In genomic region chr11:102560555-102561011, GRCh38 we compare ENCODE assay signal across 8 cellular contexts. TPM values are rescaled to one million over a fixed set of nuclear protein-coding genes. Genes with fewer than 3 reads are reported as not detected.
A peak's percentile ranks its signal among the peaks of the same experiment; 100 is the strongest.
DNase-seq lines count a peak whose midpoint lies in the region; ATAC-seq, FAIRE-seq and TF ChIP-seq lines count a peak whose summit lies in the region.

No MANE protein-coding gene starts in this region.

- no peaks in the 10 kb centered on the region for H3K27me3 Mint-ChIP-seq in effector memory CD8-positive, alpha-beta T cell

- no peak for TF ChIP-seq EP300 in HepG2 (IDR thresholded peaks at IDR 0.05; ENCODE audit: low read depth in 2 of 2, low read length in 2 of 2)
- no peak for TF ChIP-seq EP300 in HepG2 (CRISPR knock-in tag; IDR thresholded peaks at IDR 0.05; ENCODE audit: borderline replicate concordance)

- in situ Hi-C loops in gastrocnemius medialis (cut with MboI; ENCODE audit: low sequenced_read_pairs in 4 of 4) (no loop called here), HepG2 (cut with HindIII; ENCODE audit: extremely low pct_ligation_motif_present, low pct_unique_long_range_greater_than_20kb) (no loop called here)

- peak overlapping the region; percentile 38 to 92 for H3K27ac Mint-ChIP-seq in effector memory CD8-positive, alpha-beta T cell

- TF ChIP-seq CTCF in heart right ventricle (IDR thresholded peaks at IDR 0.05): no peak
- TF ChIP-seq CTCF in OCI-LY7 (conservative IDR thresholded peaks at IDR 0.05; ENCODE audit: low read length): no peak
- TF ChIP-seq CTCF in gastrocnemius medialis (IDR thresholded peaks at IDR 0.05 in 4 of 5, conservative IDR thresholded peaks at IDR 0.05 in 1 of 5): no peak
- no peak for TF ChIP-seq CTCF in HepG2 (CRISPR knock-in tag; IDR thresholded peaks at IDR 0.05)

- H3K4me2 ChIP-seq in OCI-LY7 (ENCODE audit: low read length) (peak overlapping the region; percentile 82), HepG2 (ENCODE audit: low read depth, low read length) (no peak overlapping the region)

- FAIRE-seq in HepG2 (lab: Jason Lieb, UNC): no peak

- peaks cover 27 to 43% of the 10 kb centered on the region in 2 donors for H3K4me1 Mint-ChIP-seq in effector memory CD8-positive, alpha-beta T cell (ENCODE audit: low read depth in 2 of 2)

- H3K27me3 ChIP-seq in heart right ventricle (no peaks in the 10 kb centered on the region), gastrocnemius medialis (no peaks in the 10 kb centered on the region), HepG2 (ENCODE audit: control insufficient read depth in 1 of 2, insufficient read depth in 2 of 2, low read length in 2 of 2) (no peaks in the 10 kb centered on the region)

- H3K36me3 ChIP-seq in heart right ventricle (no peaks in the 10 kb centered on the region), OCI-LY7 (ENCODE audit: insufficient read depth, low read length) (peaks cover 12% of the 10 kb centered on the region), gastrocnemius medialis (no peaks in the 10 kb centered on the region), HepG2 (replicated peaks in 1 of 2; ENCODE audit: control insufficient read depth in 1 of 2, insufficient read depth in 2 of 2, low read length in 2 of 2) (no peaks in the 10 kb centered on the region)

- POLR2A ChIA-PET in OCI-LY7 (lab: Charles Lee) (interaction anchor here (0.6 to 2.9 kb wide), 16 partner anchors 9 to 1603 kb away, joined by 3 to 20 read pairs (median 3); partner anchors contain the start of genes CEP126 and PDGFD), HepG2 (lab: Yijun Ruan, JAX) (no interaction called here)

- no peaks in the 10 kb centered on the region for H3K9me3 ChIP-seq in heart right ventricle
- peaks cover 19% of the 10 kb centered on the region; the same call in 1 of the 2 replicates for H3K9me3 ChIP-seq in OCI-LY7 (ENCODE audit: low read length)
- no peaks in the 10 kb centered on the region for H3K9me3 ChIP-seq in gastrocnemius medialis
- no peaks in the 10 kb centered on the region for H3K9me3 ChIP-seq in HepG2 (ENCODE audit: low read length)

- CTCF ChIA-PET in OCI-LY7 (lab: Charles Lee; ENCODE audit: unreplicated experiment): interaction anchor here (1.4 kb wide), 1 partner anchor 17 kb away, joined by 4 read pairs; no protein-coding TSS in a partner anchor
- CTCF ChIA-PET in HepG2 (lab: Yijun Ruan, JAX; ENCODE audit: low intra/inter-chr PET ratio, low total read pairs): no interaction called here

- H3K27ac ChIP-seq in heart right ventricle (no peak overlapping the region), OCI-LY7 (ENCODE audit: low read depth, low read length, poor library complexity, severe bottlenecking) (peak overlapping the region; percentile 88), gastrocnemius medialis (peak overlapping the region; percentile 4 to 57 (median 15)), HepG2 (ENCODE audit: extremely low read length, insufficient read depth, low read length) (no peak overlapping the region)

- ATAC-seq in heart right ventricle: peak in 1 of 8 donors; percentile 59
- ATAC-seq in left ventricle myocardium superior: no peak
- ATAC-seq in HG02970 (IDR thresholded peaks at IDR 0.05; ENCODE audit: low FRiP score, unreplicated experiment): peak; percentile 65
- peak; percentile 73 for ATAC-seq in effector memory CD8-positive, alpha-beta T cell (replicated peaks)
- peak; percentile 87 to 90 for ATAC-seq in gastrocnemius medialis
- ATAC-seq in HepG2: no peak

- no peak for TF ChIP-seq RAD21 in HepG2 (CRISPR knock-in tag; IDR thresholded peaks at IDR 0.05)

- BruUV-seq in OCI-LY7 (replicated peaks; lab: Mats Ljungman, UMichigan): no TSS peak
- BruUV-seq in HepG2 (replicated peaks; lab: Mats Ljungman, UMichigan): no TSS peak

- no peak for TF ChIP-seq POLR2A in gastrocnemius medialis (IDR thresholded peaks at IDR 0.05)
- no peak for TF ChIP-seq POLR2A in HepG2 (IDR thresholded peaks at IDR 0.05; ENCODE audit: insufficient read depth in 1 of 2, low read depth in 2 of 2, low read length in 2 of 2)

- no peak overlapping the region for H3K9ac ChIP-seq in HepG2 (ENCODE audit: insufficient read depth, low read depth, low read length)

- H3K4me3 Mint-ChIP-seq in effector memory CD8-positive, alpha-beta T cell: peak overlapping the region; percentile 66 to 80

- peaks cover 5% of the 10 kb centered on the region for H3K36me3 Mint-ChIP-seq in effector memory CD8-positive, alpha-beta T cell (ENCODE audit: insufficient read depth)

- peaks cover 0 to 23% (median 0%) of the 10 kb centered on the region in 9 donors for H3K4me1 ChIP-seq in heart right ventricle
- H3K4me1 ChIP-seq in OCI-LY7 (ENCODE audit: insufficient read depth, low read length, poor library complexity, severe bottlenecking): peaks cover 44% of the 10 kb centered on the region
- peaks cover 0 to 3% of the 10 kb centered on the region in 2 donors for H3K4me1 ChIP-seq in gastrocnemius medialis
- H3K4me1 ChIP-seq in HepG2 (ENCODE audit: insufficient read depth, low read length): no peaks in the 10 kb centered on the region

- H4K20me1 ChIP-seq in OCI-LY7 (ENCODE audit: insufficient read depth, low read length) (no peaks in the 10 kb centered on the region), HepG2 (ENCODE audit: insufficient read depth, low read length) (no peaks in the 10 kb centered on the region)

- 57 to 70% methylated on average over 6 of the region's 6 CpGs for WGBS in heart right ventricle, 2 donors
- WGBS in HepG2 (ENCODE audit: low lambda C conversion rate): 30% methylated on average over 6 of the region's 6 CpGs

- H3K9me3 Mint-ChIP-seq in effector memory CD8-positive, alpha-beta T cell: no peaks in the 10 kb centered on the region

- H3K79me2 ChIP-seq in OCI-LY7 (ENCODE audit: insufficient read depth, low read depth, low read length) (no peaks in the 10 kb centered on the region), HepG2 (ENCODE audit: insufficient read depth, low read length) (no peaks in the 10 kb centered on the region)

- H2AFZ ChIP-seq in OCI-LY7 (ENCODE audit: low read length): peak overlapping the region; percentile 94
- H2AFZ ChIP-seq in HepG2 (ENCODE audit: low read length): no peak overlapping the region

- intact Hi-C loops in heart right ventricle (cut with DNase I) (no loop called here), left ventricle myocardium superior (cut with micrococcal nuclease) (no loop called here), OCI-LY7 (cut with micrococcal nuclease; ENCODE audit: unreplicated experiment) (no loop called here), gastrocnemius medialis (cut with DNase I; ENCODE audit: low total_unique reads) (no loop called here), HepG2 (cut with micrococcal nuclease; ENCODE audit: unreplicated experiment) (no loop called here)

- H3K4me3 ChIP-seq in heart right ventricle (peak overlapping the region in 7 of 10 donors; percentile 9 to 38 (median 27)), OCI-LY7 (ENCODE audit: low read depth, low read length, poor library complexity, severe bottlenecking) (peak overlapping the region; percentile 52), gastrocnemius medialis (peak overlapping the region in 3 of 4 donors; percentile 11 to 18 (median 12)), HepG2 (replicated peaks in 1 of 3; ENCODE audit: insufficient read depth in 1 of 3, low read depth in 2 of 3, low read length in 3 of 3) (no peak overlapping the region)

- DNase-seq in heart right ventricle (no peak), left ventricle myocardium superior (no peak), OCI-LY7 (ENCODE audit: low spot score) (peak; percentile 59), gastrocnemius medialis (no peak), HepG2 (ENCODE audit: low spot score) (no peak), NCI-H524 (lab: John Stamatoyannopoulos, UW) (no peak)
- no peak for DNase-seq in effector memory CD8-positive, alpha-beta T cell

- H3K9me2 ChIP-seq in OCI-LY7 (ENCODE audit: insufficient read depth, low read length): no peaks in the 10 kb centered on the region

RNA-seq across cellular contexts. Expression of gene MMP7, which starts 30.0 kb away (rescaled TPM):
- 1 to 10 TPM in 1 of 10 donors, not detected in 9; 3.4 TPM for total RNA-seq in heart right ventricle
- polyA plus RNA-seq in heart right ventricle: under 1 TPM in 1 of 2 donors, not detected in 1; 0.10 TPM
- total RNA-seq in left ventricle myocardium superior: not detected
- not detected in 2 replicates for total RNA-seq in OCI-LY7 (2014; rRNA removed; shearing (Covaris generic))
- not detected in 2 replicates for total RNA-seq in OCI-LY7 (2022)
- not detected for total RNA-seq in gastrocnemius medialis
- not detected in 2 replicates for total RNA-seq in HepG2 (2016; rRNA removed; fragmentation: Illumina TruSeq; extraction: Trizol)
- total RNA-seq in HepG2 (2016; cell fraction: cytosol; rRNA removed; fragmentation: Illumina TruSeq; extraction: Trizol; ENCODE audit: low read depth): not detected in 2 replicates
- total RNA-seq in HepG2 (2016; cell fraction: insoluble cytoplasmic fraction; rRNA removed; fragmentation: Illumina TruSeq; extraction: Trizol): not detected in 2 replicates
- not detected in 2 replicates for total RNA-seq in HepG2 (2016; cell fraction: membrane; rRNA removed; fragmentation: Illumina TruSeq; extraction: Trizol)
- not detected in 2 replicates for total RNA-seq in HepG2 (2016; cell fraction: nucleus; rRNA removed; fragmentation: Illumina TruSeq; extraction: Trizol)
- polyA plus RNA-seq in HepG2 (2011; rRNA removed): 0.17 and 0.29 TPM in 2 replicates
- 0.12 and 0.28 TPM in 2 replicates for polyA plus RNA-seq in HepG2 (2011; cell fraction: cytosol; rRNA removed)
- polyA plus RNA-seq in HepG2 (2011; cell fraction: nucleus; rRNA removed): 0.12 TPM in 1 of 2 replicates, not detected in the other
- polyA plus RNA-seq in HepG2 (2012): 0.24 TPM in 1 of 2 replicates, not detected in the other
- polyA plus RNA-seq in HepG2 (2016; cell fraction: cytosol; fragmentation: Illumina TruSeq; extraction: Trizol; ENCODE audit: low read depth): not detected in 2 replicates
- polyA plus RNA-seq in HepG2 (2016; cell fraction: insoluble cytoplasmic fraction; fragmentation: Illumina TruSeq; extraction: Trizol; ENCODE audit: low read depth): not detected in 2 replicates
- polyA plus RNA-seq in HepG2 (2016; cell fraction: membrane; fragmentation: Illumina TruSeq; extraction: Trizol; ENCODE audit: low read depth): not detected in 2 replicates
- polyA plus RNA-seq in HepG2 (2016; cell fraction: nucleus; fragmentation: Illumina TruSeq; extraction: Trizol; ENCODE audit: insufficient read depth, low read depth): not detected in 2 replicates
- not detected in 2 replicates for polyA minus RNA-seq in HepG2 (2011; rRNA and poly(A)+ RNA removed; ENCODE audit: low replicate concordance)
- polyA minus RNA-seq in HepG2 (2011; cell fraction: cytosol; rRNA and poly(A)+ RNA removed): not detected in 2 replicates
- not detected in 2 replicates for polyA minus RNA-seq in HepG2 (2011; cell fraction: nucleus; rRNA and poly(A)+ RNA removed)

Comparison
In these comparisons a context has a peak if more than half of its experiments do, and no peak if none do; other contexts are left out.
1. ATAC-seq: peak in HG02970 (single experiment), effector memory CD8-positive, alpha-beta T cell (single experiment) and gastrocnemius medialis (2 of 2); none in left ventricle myocardium superior (single experiment) and HepG2 (single experiment).
2. H3K27ac ChIP-seq: peak in OCI-LY7 (single experiment) and gastrocnemius medialis (4 of 4); none in heart right ventricle (0 of 10) and HepG2 (single experiment).
3. H3K4me3 ChIP-seq: peak in heart right ventricle (7 of 10), OCI-LY7 (single experiment) and gastrocnemius medialis (3 of 4); none in HepG2 (0 of 3).